1 cellular context compared by ENCODE assay signal in the genomic region with DNA sequence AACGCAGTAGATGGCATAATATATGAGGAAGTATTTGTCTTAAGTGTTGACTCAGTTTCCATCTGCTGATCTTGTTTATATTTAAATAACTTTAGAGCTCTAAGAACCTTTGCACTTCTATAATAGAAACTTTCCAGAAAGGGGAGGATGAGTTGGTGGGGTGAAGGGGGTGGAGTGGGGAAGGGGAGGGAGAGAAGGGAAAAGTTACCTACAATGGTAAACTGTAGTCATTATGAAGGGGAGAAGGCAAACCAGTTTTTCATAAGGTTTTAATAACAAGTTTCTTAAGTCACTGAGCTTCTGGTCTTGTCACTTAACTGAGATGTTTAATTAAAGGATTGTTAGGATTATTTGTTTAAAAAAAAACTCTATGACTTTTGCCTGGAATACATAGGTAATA.
TF ChIP-seq lines count a peak whose summit lies in the region.

No MANE protein-coding gene starts in this region.

TF ChIP-seq in HepG2, 621 proteins besides CTCF, POLR2A, EP300 and RAD21:
- peak; percentile 62 for TF ChIP-seq HNRNPK (IDR thresholded peaks at IDR 0.05; ENCODE audit: low read depth, low read length, poor library complexity, severe bottlenecking)
- no peak for TF ChIP-seq FOXO1 (CRISPR knock-in tag; IDR thresholded peaks at IDR 0.05)
- TF ChIP-seq CHCHD3 (CRISPR knock-in tag; IDR thresholded peaks at IDR 0.05): no peak
- no peak for TF ChIP-seq NCOA1 (CRISPR knock-in tag; IDR thresholded peaks at IDR 0.05)
- TF ChIP-seq THAP11 (CRISPR knock-in tag; IDR thresholded peaks at IDR 0.05): no peak
- no peak for TF ChIP-seq FOXK2 (IDR thresholded peaks at IDR 0.05)
